In the genomic region with DNA sequence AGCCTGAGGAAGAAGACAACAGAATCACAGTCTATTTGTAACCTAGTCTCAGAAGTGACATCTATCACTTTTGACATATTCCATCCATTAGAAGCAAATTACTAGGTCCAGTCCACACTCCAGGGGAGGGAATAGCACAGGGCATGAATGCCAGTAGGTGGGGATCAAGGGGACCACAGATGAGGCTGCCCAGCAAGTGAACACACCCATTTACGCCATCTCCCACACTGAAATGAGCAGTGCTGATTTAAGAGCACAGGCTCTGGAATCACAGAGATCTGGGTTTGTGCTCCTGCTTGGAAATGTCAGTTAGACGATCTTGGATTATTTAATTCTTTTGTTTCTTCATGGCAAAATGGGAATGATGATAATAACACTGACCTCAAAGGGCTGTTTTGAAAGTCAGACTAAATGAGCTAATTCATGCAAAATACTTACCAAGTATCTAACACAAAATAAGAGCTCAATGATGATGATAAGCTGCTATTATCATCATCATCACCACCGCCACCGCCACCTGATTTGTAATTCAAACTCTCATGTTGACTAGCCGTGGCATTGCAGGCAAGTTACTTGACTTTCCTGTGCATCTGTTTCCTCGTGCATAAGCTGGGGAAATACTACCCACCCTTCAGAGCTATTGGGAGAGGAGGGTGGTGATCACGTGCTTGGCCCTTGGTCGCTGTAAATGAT, we compare ENCODE assay signal across 16 cellular contexts.
A peak's percentile ranks its signal among the peaks of the same experiment; 100 is the strongest.
DNase-seq lines count a peak whose midpoint lies in the region; ATAC-seq and TF ChIP-seq lines count a peak whose summit lies in the region.
"Had no signal": no experiment of that assay in that cellular context is flagged by ENCODE, and none has a peak within 500 bp of the region (broad histone marks: within the 10 kb centered on the region; RNA-seq: fewer than 3 reads in every experiment).

No MANE protein-coding gene starts in this region.

- H3K9me3 ChIP-seq in PC-3 (ENCODE audit: low read length): no peaks in the 10 kb centered on the region
- no peaks in the 10 kb centered on the region for H3K9me3 ChIP-seq in mammary epithelial cell (replicated peaks; ENCODE audit: insufficient read depth, low read length)
- no peaks in the 10 kb centered on the region for H3K9me3 ChIP-seq in lower lobe of right lung
- H3K9me3 ChIP-seq: BLaER1 had no signal

- CTCF ChIA-PET in PC-3 (lab: Charles Lee): interaction anchor here (0.6 kb wide), 1 partner anchor 40 kb away, joined by 5 read pairs; no protein-coding TSS in a partner anchor
- CTCF ChIA-PET in mammary epithelial cell (lab: Charles Lee; ENCODE audit: low non-redundant PET): no interaction called here

- no peak overlapping the region for H3K4me2 ChIP-seq in PC-3 (ENCODE audit: low read length)
- H3K4me2 ChIP-seq in mammary epithelial cell (ENCODE audit: insufficient read depth, low read depth, low read length): no peak overlapping the region
- H3K4me2 ChIP-seq: BLaER1 had no signal

- TF ChIP-seq CTCF in PC-3 (conservative IDR thresholded peaks at IDR 0.05; ENCODE audit: low read depth, low read length) (no peak), mammary epithelial cell (conservative IDR thresholded peaks at IDR 0.05 in 1 of 2, IDR thresholded peaks at IDR 0.05 in 1 of 2; ENCODE audit: extremely low read depth in 1 of 2, insufficient read depth in 1 of 2, low read depth in 1 of 2, low read length in 2 of 2) (no peak), lower lobe of right lung (IDR thresholded peaks at IDR 0.05) (no peak)

- peaks cover 92% of the 10 kb centered on the region for H3K36me3 Mint-ChIP-seq in stimulated activated naive CD8-positive, alpha-beta T cell treated with anti-CD3 and anti-CD28 coated beads, Interleukin-15, Interleukin-2, amounts not matched to agents 100 ng/mL and 50 ng/mL, for 24 hours (ENCODE audit: low read depth)

- in situ Hi-C loops in mammary epithelial cell (cut with MboI; ENCODE audit: low sequenced_read_pairs in 2 of 2): no loop called here

- H3K27me3 Mint-ChIP-seq in stimulated activated naive CD8-positive, alpha-beta T cell treated with anti-CD3 and anti-CD28 coated beads, Interleukin-15, Interleukin-2, amounts not matched to agents 100 ng/mL and 50 ng/mL, for 24 hours: no peaks in the 10 kb centered on the region

- H3K4me3 Mint-ChIP-seq in stimulated activated naive CD8-positive, alpha-beta T cell treated with anti-CD3 and anti-CD28 coated beads, Interleukin-15, Interleukin-2, amounts not matched to agents 100 ng/mL and 50 ng/mL, for 24 hours: no peak overlapping the region
- H3K4me3 Mint-ChIP-seq: H9 had no signal

- H4K20me1 ChIP-seq in PC-3 (ENCODE audit: low read length): no peaks in the 10 kb centered on the region; the same call in 1 of the 2 replicates
- H4K20me1 ChIP-seq in mammary epithelial cell (ENCODE audit: insufficient read depth, low read length): no peaks in the 10 kb centered on the region

- POLR2A ChIA-PET in PC-3 (lab: Charles Lee; ENCODE audit: unreplicated experiment): interaction anchor here (0.7 to 0.8 kb wide), 2 partner anchors 9 to 45 kb away, joined by 3 read pairs; no protein-coding TSS in a partner anchor

- H3K79me2 ChIP-seq in PC-3 (ENCODE audit: low read length): 0 out of 2 replicates have a peak, but pooled peaks cover 5% of the 10 kb centered on the region
- peaks cover 35% of the 10 kb centered on the region for H3K79me2 ChIP-seq in mammary epithelial cell (ENCODE audit: insufficient read depth, low read length)

- H3F3A ChIP-seq in PC-3 (ENCODE audit: low read length, unreplicated experiment): peaks cover 27% of the 10 kb centered on the region

- H3K9me3 Mint-ChIP-seq in stimulated activated naive CD8-positive, alpha-beta T cell treated with anti-CD3 and anti-CD28 coated beads, Interleukin-15, Interleukin-2, amounts not matched to agents 100 ng/mL and 50 ng/mL, for 24 hours: no peaks in the 10 kb centered on the region
- H3K9me3 Mint-ChIP-seq: H9 had no signal

- no peak overlapping the region for H3K9ac ChIP-seq in PC-3 (ENCODE audit: low read length)
- H3K9ac ChIP-seq in mammary epithelial cell (ENCODE audit: insufficient read depth, low read length): no peak overlapping the region
- H3K9ac ChIP-seq: BLaER1 had no signal

- H3K4me3 ChIP-seq in PC-3 (ENCODE audit: low read length): no peak overlapping the region
- H3K4me3 ChIP-seq in mammary epithelial cell (replicated peaks in 1 of 3; ENCODE audit: insufficient read depth in 1 of 3, low read depth in 2 of 3, low read length in 3 of 3): no peak overlapping the region
- H3K4me3 ChIP-seq in lower lobe of right lung: no peak overlapping the region
- H3K4me3 ChIP-seq: BLaER1, cardiac muscle cell had no signal

- H3K4me1 Mint-ChIP-seq in stimulated activated naive CD8-positive, alpha-beta T cell treated with anti-CD3 and anti-CD28 coated beads, Interleukin-15, Interleukin-2, amounts not matched to agents 100 ng/mL and 50 ng/mL, for 24 hours (ENCODE audit: low read depth): peaks cover 17% of the 10 kb centered on the region

- H3K36me3 ChIP-seq in PC-3 (ENCODE audit: low read depth, low read length) (peaks cover 29% of the 10 kb centered on the region), mammary epithelial cell (ENCODE audit: insufficient read depth, low read length) (peaks cover 35% of the 10 kb centered on the region), lower lobe of right lung (peaks cover 87% of the 10 kb centered on the region)
- H3K36me3 ChIP-seq: cardiac muscle cell had no signal

- DNase-seq in stimulated activated naive CD8-positive, alpha-beta T cell treated with anti-CD3 and anti-CD28 coated beads, Interleukin-15, Interleukin-2, amounts not matched to agents 100 U/mL and 50 U/mL, for 24 hours: no peak
- DNase-seq in PC-3 (no peak), mammary epithelial cell (no peak), substantia nigra (lab: John Stamatoyannopoulos, UW) (no peak), lower lobe of right lung (no peak), SW 1271 (lab: John Stamatoyannopoulos, UW) (no peak)
- DNase-seq: activated CD4-positive, CD25-positive, alpha-beta regulatory T cell; activated effector memory CD4-positive, alpha-beta T cell treated with Interleukin-2 at 50 U/mL for 16 hours; H9; head of caudate nucleus; NCI-H2081 treated with DMSO at 0.1 percent for 48 hours; right cardiac atrium had no signal

- BruUV-seq in PC-3 (replicated peaks; lab: Mats Ljungman, UMichigan) (TSS peak; percentile 1), mammary epithelial cell (replicated peaks; lab: Mats Ljungman, UMichigan) (TSS peak; percentile 1)

- intact Hi-C loops in PC-3 (cut with micrococcal nuclease) (no loop called here), mammary epithelial cell (cut with micrococcal nuclease) (no loop called here), lower lobe of right lung (cut with DNase I) (no loop called here)

- no peak overlapping the region for H3K27ac ChIP-seq in PC-3 (ENCODE audit: low read length)
- H3K27ac ChIP-seq in mammary epithelial cell (ENCODE audit: insufficient read depth, low read depth, low read length): no peak overlapping the region
- peak overlapping the region; percentile 2 for H3K27ac ChIP-seq in substantia nigra (ENCODE audit: low read depth, low read length, poor library complexity, severe bottlenecking)
- H3K27ac ChIP-seq in lower lobe of right lung: no peak overlapping the region
- H3K27ac ChIP-seq: BLaER1, cardiac muscle cell had no signal

- dilution Hi-C loops in mammary epithelial cell (cut with HindIII; ENCODE audit: low sequenced_read_pairs): no loop called here

- WGBS in mammary epithelial cell (ENCODE audit: low coverage, missing lambda C conversion rate): 90% methylated on average over 8 of the region's 8 CpGs

- ATAC-seq in stimulated activated naive CD8-positive, alpha-beta T cell treated with anti-CD3 and anti-CD28 coated beads, Interleukin-15, Interleukin-2, amounts not matched to agents 100 U/mL and 50 U/mL, for 24 hours: no peak
- ATAC-seq in PC-3 (peak; percentile 6), lower lobe of right lung (no peak), GM18858 (IDR thresholded peaks at IDR 0.05; ENCODE audit: unreplicated experiment) (no peak)
- ATAC-seq: right cardiac atrium had no signal

- H2AFZ ChIP-seq in PC-3 (ENCODE audit: low read length) (no peak overlapping the region), mammary epithelial cell (ENCODE audit: low read depth, low read length) (no peak overlapping the region)

- no peaks in the 10 kb centered on the region for H3K9me2 ChIP-seq in PC-3 (replicated peaks; ENCODE audit: low read length)

- no peaks in the 10 kb centered on the region for H3K27me3 ChIP-seq in PC-3 (ENCODE audit: low read length)
- no peaks in the 10 kb centered on the region for H3K27me3 ChIP-seq in mammary epithelial cell (ENCODE audit: insufficient read depth, low read length)
- no peaks in the 10 kb centered on the region for H3K27me3 ChIP-seq in lower lobe of right lung (ENCODE audit: low read depth)
- H3K27me3 ChIP-seq: BLaER1, cardiac muscle cell had no signal

- H3K4me1 ChIP-seq in PC-3 (ENCODE audit: insufficient read depth, low read length) (peaks cover 15% of the 10 kb centered on the region), mammary epithelial cell (ENCODE audit: insufficient read depth, low read length) (peaks cover 13% of the 10 kb centered on the region), lower lobe of right lung (peaks cover 18% of the 10 kb centered on the region)

- H3K27ac Mint-ChIP-seq in stimulated activated naive CD8-positive, alpha-beta T cell treated with anti-CD3 and anti-CD28 coated beads, Interleukin-15, Interleukin-2, amounts not matched to agents 100 ng/mL and 50 ng/mL, for 24 hours: peak overlapping the region; percentile 81
